In genomic region chr12:1918081-1918874, GRCh38 we compare ENCODE assay signal across 9 cellular contexts. TPM values are rescaled to one million over a fixed set of nuclear protein-coding genes. Genes with fewer than 3 reads are reported as not detected.
A peak's percentile ranks its signal among the peaks of the same experiment; 100 is the strongest.
DNase-seq lines count a peak whose midpoint lies in the region; ATAC-seq and TF ChIP-seq lines count a peak whose summit lies in the region.
"Had no signal": no experiment of that assay in that cellular context is flagged by ENCODE, and none has a peak within 500 bp of the region (broad histone marks: within the 10 kb centered on the region; RNA-seq: fewer than 3 reads in every experiment).

Gene CACNA2D4, minus strand, starts transcription at chr12:1918652. Its CDS starts 179 bp downstream, at chr12:1918473.

- H3K27me3 ChIP-seq in Peyer's patch: no peaks in the 10 kb centered on the region

- no peaks in the 10 kb centered on the region for H3K9me3 ChIP-seq in Peyer's patch

- TF ChIP-seq POLR2A in Peyer's patch (IDR thresholded peaks at IDR 0.05): no peak

- no peak for TF ChIP-seq CTCF in Peyer's patch (IDR thresholded peaks at IDR 0.05)

- ATAC-seq in GM18858 (IDR thresholded peaks at IDR 0.05; ENCODE audit: unreplicated experiment) (no peak), HG02588 (IDR thresholded peaks at IDR 0.05; ENCODE audit: unreplicated experiment) (no peak)

- peak within 1 kb of the TSS; percentile 8 to 34 (median 26) for H3K4me3 ChIP-seq in Peyer's patch

- H3K27ac ChIP-seq in Peyer's patch: peak within 1 kb of the TSS; percentile 22 to 75 (median 48)

- no peaks in the 10 kb centered on the region for H3K36me3 ChIP-seq in Peyer's patch

- H3K4me1 ChIP-seq in Peyer's patch: no peaks in the 10 kb centered on the region

- DNase-seq in NOMO-1 (lab: John Stamatoyannopoulos, UW; ENCODE audit: unreplicated experiment in 2 of 2) (peak; percentile 11 to 26), NOMO-1 treated with DMSO at 0.1 percent for 48 hours (lab: John Stamatoyannopoulos, UW; ENCODE audit: unreplicated experiment) (no peak), Peyer's patch (peak; percentile 14 to 46 (median 44)), iPS-NIHi7 (ENCODE audit: extremely low spot score) (peak; percentile 27), HT-29 (ENCODE audit: low spot score) (no peak)
- peak; percentile 9 for DNase-seq in stimulated activated CD8-positive, alpha-beta memory T cell treated with anti-CD3 and anti-CD28 coated beads, Interleukin-4, amount 100 ng/mL, for 48 hours
- DNase-seq: NCI-H1417 had no signal

RNA-seq across cellular contexts. Expression of gene CACNA2D4, which starts in this region (rescaled TPM):
- 10 to 100 TPM in 2 of 4 donors, 1 to 10 TPM in 2; 9.5 to 19.3 (median 12.3) TPM for total RNA-seq in Peyer's patch
- total RNA-seq in HT-29 (2014; rRNA removed; shearing (Covaris generic)): 0.81 and 3.4 TPM in 2 replicates

Comparison
In these comparisons a context has a peak if more than half of its experiments do, and no peak if none do; other contexts are left out.
1. DNase-seq: peak in NOMO-1 (2 of 2), Peyer's patch (3 of 3), iPS-NIHi7 (single experiment) and stimulated activated CD8-positive, alpha-beta memory T cell treated with anti-CD3 and anti-CD28 coated beads, Interleukin-4, amount 100 ng/mL, for 48 hours (single experiment); none in NOMO-1 treated with DMSO at 0.1 percent for 48 hours (single experiment) and HT-29 (single experiment).